17 cellular contexts compared by ENCODE assay signal in the genomic region with DNA sequence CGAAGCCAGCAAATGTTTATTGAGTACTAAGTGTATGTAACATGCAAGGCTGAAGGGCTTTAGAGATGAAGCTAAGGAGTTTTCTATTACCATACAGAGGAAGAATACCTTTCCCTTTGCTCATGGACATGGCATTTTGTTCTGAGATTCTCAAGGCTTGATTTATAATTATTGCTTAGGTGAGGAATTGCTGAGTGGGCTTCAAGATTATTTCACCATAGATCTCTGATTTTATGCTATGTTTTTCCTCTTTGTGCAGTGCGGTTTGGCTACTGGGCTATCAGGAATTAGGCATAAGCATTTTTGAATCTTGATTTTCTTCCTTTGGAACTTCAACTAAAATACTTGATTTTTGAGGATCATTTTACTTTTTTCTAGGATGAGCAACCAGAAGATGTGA. TPM values are rescaled to one million over a fixed set of nuclear protein-coding genes. Genes with fewer than 3 reads are reported as not detected.
DNase-seq lines count a peak whose midpoint lies in the region; ATAC-seq and TF ChIP-seq lines count a peak whose summit lies in the region.
"Had no signal": no experiment of that assay in that cellular context is flagged by ENCODE, and none has a peak within 500 bp of the region (broad histone marks: within the 10 kb centered on the region; RNA-seq: fewer than 3 reads in every experiment).

No MANE protein-coding gene starts in this region.

- TF ChIP-seq POLR2A in IMR-90 (IDR thresholded peaks at IDR 0.05; ENCODE audit: low read depth, low read length) = no peak

- H2AK9ac ChIP-seq in IMR-90 (replicated peaks; ENCODE audit: low read depth, low read length, poor library complexity) = no peak overlapping the region

- H3K27me3 ChIP-seq in IMR-90 (ENCODE audit: control insufficient read depth, insufficient read depth, low read length) (no peaks in the 10 kb centered on the region), osteoblast (ENCODE audit: insufficient read depth, low read length) (no peaks in the 10 kb centered on the region)

- in situ Hi-C loops in IMR-90 (cut with MboI; ENCODE audit: low sequenced_read_pairs) = no loop called here

- intact Hi-C loops in IMR-90 (cut with micrococcal nuclease) = loop anchor here (2.0 kb wide), 1 partner anchor 16 kb away; no protein-coding TSS in a partner anchor

- H3K9ac ChIP-seq in IMR-90 (ENCODE audit: low read depth, low read length) = no peak overlapping the region
- H3K9ac ChIP-seq: KMS-11 had no signal

- H3K27ac ChIP-seq in IMR-90 (ENCODE audit: insufficient read depth, low read length) = no peak overlapping the region
- no peak overlapping the region for H3K27ac ChIP-seq in osteoblast (ENCODE audit: low read depth, low read length)
- H3K27ac ChIP-seq: C4-2B, KMS-11 had no signal

- H4K8ac ChIP-seq in IMR-90 (ENCODE audit: low read depth in 2 of 2, low read length in 2 of 2) = no peak overlapping the region

- TF ChIP-seq RAD21 in IMR-90 (IDR thresholded peaks at IDR 0.05; ENCODE audit: low read length) = no peak

- H3K79me1 ChIP-seq in IMR-90 (ENCODE audit: low read depth in 1 of 2, low read length in 2 of 2) = no peaks in the 10 kb centered on the region; a peak in 1 of 4 replicates

- no peak overlapping the region for H4K5ac ChIP-seq in IMR-90 (ENCODE audit: low read depth, low read length)

- H4K91ac ChIP-seq in IMR-90 (ENCODE audit: insufficient read depth, low read depth, low read length) = no peak overlapping the region

- H3K14ac ChIP-seq in IMR-90 (replicated peaks; ENCODE audit: low read depth, low read length) = no peak overlapping the region

- dilution Hi-C loops in IMR-90 (cut with HindIII; ENCODE audit: low sequenced_read_pairs, unreplicated experiment) = no loop called here

- H3K9me1 ChIP-seq in IMR-90 (ENCODE audit: insufficient read depth, low read length) = no peaks in the 10 kb centered on the region

- H3K79me2 ChIP-seq in osteoblast (ENCODE audit: insufficient read depth, low read length) = no peaks in the 10 kb centered on the region

- no peak overlapping the region for H2AK5ac ChIP-seq in IMR-90 (ENCODE audit: low read depth, low read length)

- H3K4me2 ChIP-seq in IMR-90 (ENCODE audit: low read depth, low read length) (peak overlapping the region; percentile 28; the same call in 1 of the 2 replicates), osteoblast (ENCODE audit: insufficient read depth, low read length) (no peak overlapping the region)
- H3K4me2 ChIP-seq: KMS-11 had no signal

- WGBS in IMR-90 (ENCODE audit: extremely low coverage in 2 of 2, insufficient read length in 1 of 2), 2 experiments = no CpG with 5 or more reads among the region's 2 CpGs

- CTCF ChIA-PET in IMR-90 (lab: Yijun Ruan, JAX) = no interaction called here

- DNase-seq in EH (ENCODE audit: low read depth) (peak; percentile 7), IMR-90 (peak; percentile 37), osteoblast (ENCODE audit: insufficient read length, low spot score, missing footprints) (peak; percentile 71), nucleus accumbens (lab: John Stamatoyannopoulos, UW) (no peak)
- DNase-seq: AML-193; Caco-2; CD4-positive, alpha-beta T cell; DMS79; GF-D8; GOT3; H7 had no signal

- H3K4me3 ChIP-seq in IMR-90 (ENCODE audit: insufficient read depth, low read depth, low read length) (no peak overlapping the region), osteoblast (ENCODE audit: insufficient read depth, low read length) (no peak overlapping the region)
- H3K4me3 ChIP-seq: GM12878 had no signal

- H2BK15ac ChIP-seq in IMR-90 (ENCODE audit: low read depth, low read length) = no peak overlapping the region

- H3K36me3 ChIP-seq in IMR-90 (ENCODE audit: control insufficient read depth, insufficient read depth, low read length) (peaks cover 3% of the 10 kb centered on the region; the same call in 1 of the 2 replicates), osteoblast (ENCODE audit: insufficient read depth, low read length) (peaks cover 10% of the 10 kb centered on the region)

- H3K18ac ChIP-seq in IMR-90 (ENCODE audit: low read depth, low read length) = no peak overlapping the region

- POLR2A ChIA-PET in IMR-90 (lab: Charles Lee; ENCODE audit: unreplicated experiment) = no interaction called here

- H3K56ac ChIP-seq in IMR-90 (ENCODE audit: extremely low read depth, insufficient read depth, low read length) = no peak overlapping the region

- H4K20me1 ChIP-seq in IMR-90 (ENCODE audit: insufficient read depth, low read length) = no peaks in the 10 kb centered on the region
- no peaks in the 10 kb centered on the region for H4K20me1 ChIP-seq in osteoblast (ENCODE audit: insufficient read depth, low read length)

- no peak overlapping the region for H3K4ac ChIP-seq in IMR-90 (ENCODE audit: low read depth, low read length)

- H3K9me3 ChIP-seq in IMR-90 (ENCODE audit: control insufficient read depth, insufficient read depth, low read length) = no peaks in the 10 kb centered on the region
- H3K9me3 ChIP-seq in osteoblast (ENCODE audit: low read depth, low read length) = no peaks in the 10 kb centered on the region
- H3K9me3 ChIP-seq: Caco-2 had no signal

- H3K4me1 ChIP-seq in IMR-90 (ENCODE audit: control insufficient read depth, insufficient read depth, low read length) (no peaks in the 10 kb centered on the region), osteoblast (ENCODE audit: insufficient read depth, low read length) (no peaks in the 10 kb centered on the region)
- H3K4me1 ChIP-seq: Caco-2 had no signal

- no TSS peak for BruUV-seq in IMR-90 (replicated peaks; lab: Mats Ljungman, UMichigan)

- H2BK20ac ChIP-seq in IMR-90 (ENCODE audit: low read depth, low read length) = no peak overlapping the region

- ATAC-seq in IMR-90 (ENCODE audit: low read depth) (peak; percentile 60), GM19463 (IDR thresholded peaks at IDR 0.05; ENCODE audit: unreplicated experiment) (no peak), GM18868 (IDR thresholded peaks at IDR 0.05; ENCODE audit: unreplicated experiment) (no peak)
- ATAC-seq: GM12878 had no signal

- no peak overlapping the region for H3K23ac ChIP-seq in IMR-90 (ENCODE audit: low read depth, low read length)

- H2BK5ac ChIP-seq in IMR-90 (ENCODE audit: low read depth, low read length, poor library complexity, severe bottlenecking) = peak overlapping the region; percentile 7

- H2AFZ ChIP-seq in IMR-90 (replicated peaks; ENCODE audit: low read length, poor library complexity) (no peak overlapping the region), osteoblast (ENCODE audit: low read length) (no peak overlapping the region)

- no peak overlapping the region for H2BK120ac ChIP-seq in IMR-90 (ENCODE audit: low read depth, low read length)

- no peak for TF ChIP-seq CTCF in IMR-90 (conservative IDR thresholded peaks at IDR 0.05; ENCODE audit: low read depth, low read length)
- TF ChIP-seq CTCF in osteoblast (IDR thresholded peaks at IDR 0.05; ENCODE audit: extremely low read depth, low read depth, low read length) = no peak

TF ChIP-seq in IMR-90, 13 proteins besides CTCF, POLR2A, EP300 and RAD21:
- TF ChIP-seq FOS (IDR thresholded peaks at IDR 0.05; ENCODE audit: low read depth, low read length) (no peak), MAFK (IDR thresholded peaks at IDR 0.05; ENCODE audit: low read depth, low read length) (peak; percentile 30; the same call in 1 of the 2 replicates)

RNA-seq across cellular contexts. Expression of a gene that starts 42.5 kb away (rescaled TPM):
- 22.8 and 27.2 TPM in 2 replicates for total RNA-seq in IMR-90 (2012; rRNA removed)
- 11.0 and 12.2 TPM in 2 replicates for polyA plus RNA-seq in IMR-90 (2012; rRNA removed)
- polyA plus RNA-seq in IMR-90 (2012; cell fraction: cytosol; rRNA removed) = 1.9 and 5.2 TPM in 2 replicates
- 1.2 and 8.7 TPM in 2 replicates for polyA plus RNA-seq in IMR-90 (2012; cell fraction: nucleus; rRNA removed; ENCODE audit: low replicate concordance)
- total RNA-seq in osteoblast = 22.1 and 25.0 TPM in 2 replicates
- total RNA-seq: A172 had no signal

Comparison
In these comparisons a context has a peak if more than half of its experiments do, and no peak if none do; other contexts are left out.
1. DNase-seq: peak in EH (single experiment), IMR-90 (single experiment) and osteoblast (single experiment); none in nucleus accumbens (0 of 56).